13 cellular contexts compared by ENCODE assay signal in genomic region chr14:24591004-24591403, GRCh38. TPM values are rescaled to one million over a fixed set of nuclear protein-coding genes. Genes with fewer than 3 reads are reported as not detected.
"Had no signal": no experiment of that assay in that cellular context is flagged by ENCODE, and none has a peak within 500 bp of the region (broad histone marks: within the 10 kb centered on the region; RNA-seq: fewer than 3 reads in every experiment).

No MANE protein-coding gene starts in this region.

RNA-seq across cellular contexts. Expression of gene CTSG, which starts 15.0 kb away (rescaled TPM):
- total RNA-seq: hepatocyte, kidney epithelial cell, lung microvascular endothelial cell, mammary epithelial cell, mesothelial cell of epicardium, mononuclear cell, myocyte had no signal
- polyA plus RNA-seq: hepatocyte; keratinocyte; mammary epithelial cell; naive thymus-derived CD4-positive, alpha-beta T cell had no signal

RNA-seq across cellular contexts. Expression of gene GZMH, which starts 18.5 kb away (rescaled TPM):
- total RNA-seq: hepatocyte, kidney epithelial cell, left colon, left ventricle myocardium inferior, lower leg skin, lung microvascular endothelial cell, mammary epithelial cell, mesenteric fat pad, mesothelial cell of epicardium, myocyte had no signal
- polyA plus RNA-seq: hepatocyte, keratinocyte, mammary epithelial cell had no signal

RNA-seq across cellular contexts. Expression of gene GZMB, which starts 43.0 kb away (rescaled TPM):
- total RNA-seq: hepatocyte, kidney epithelial cell, lung microvascular endothelial cell, mammary epithelial cell, mesothelial cell of epicardium, myocyte had no signal
- polyA plus RNA-seq: hepatocyte, mammary epithelial cell had no signal
